8 cellular contexts compared by ENCODE assay signal in the genomic region with DNA sequence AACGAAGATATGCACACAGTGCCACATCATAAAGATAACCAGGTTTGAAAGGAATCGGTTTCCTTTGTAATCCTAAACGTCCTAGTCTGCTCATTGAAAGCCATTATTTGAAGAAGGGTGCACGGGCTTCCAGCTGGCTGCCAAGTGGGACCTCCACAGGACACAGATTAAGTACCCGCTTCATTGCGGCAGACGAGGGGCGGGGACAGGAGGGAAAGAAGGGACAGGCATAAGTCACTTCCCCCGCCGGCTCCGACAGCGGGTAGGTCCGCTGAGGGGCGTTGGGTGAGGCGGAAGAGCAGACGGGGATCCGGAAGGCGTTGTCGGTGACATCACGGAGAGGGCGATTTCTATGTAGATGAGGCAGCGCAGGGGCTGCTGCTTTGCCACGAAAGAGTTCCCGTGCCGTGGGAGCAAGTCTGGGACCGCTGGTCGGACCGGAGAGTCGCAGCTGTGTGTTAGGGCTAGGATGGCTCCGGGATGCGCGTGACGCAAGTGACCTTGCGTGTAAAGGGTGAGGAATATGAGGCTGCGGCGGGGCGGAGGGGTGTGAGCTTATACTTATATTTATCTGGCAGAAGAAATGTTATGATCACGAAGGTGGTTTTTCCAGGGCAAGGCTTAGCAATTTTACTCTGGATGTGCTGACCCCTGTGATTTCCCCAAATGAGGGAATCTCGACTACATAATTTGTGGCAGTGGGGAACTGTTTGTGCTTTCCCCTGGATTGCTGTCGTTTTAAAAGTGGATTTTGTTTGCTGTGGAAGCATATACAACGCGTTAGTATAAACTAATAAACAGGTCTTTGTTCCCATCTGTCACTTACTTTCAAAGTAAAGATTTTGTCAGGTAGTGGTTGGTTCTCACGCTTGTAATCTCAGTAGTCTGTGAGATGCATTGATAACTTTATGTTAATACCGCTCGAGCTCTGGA.
DNase-seq lines count a peak whose midpoint lies in the region; ATAC-seq and TF ChIP-seq lines count a peak whose summit lies in the region.
"Not testable (repeated sequence)": the region's sequence is repeated elsewhere in the genome, so short reads cannot be mapped to it uniquely, and the experiment has no call there.

No MANE protein-coding gene starts in this region.

- H3K4me2 ChIP-seq in Karpas-422 (ENCODE audit: low read depth, low read length, poor library complexity, severe bottlenecking) = peak overlapping the region; percentile 92

- H3K9me3 Mint-ChIP-seq in nephron = not testable (repeated sequence)

- ATAC-seq in GM21786 (IDR thresholded peaks at IDR 0.05; ENCODE audit: unreplicated experiment) (peak; percentile 92), SK-N-SH treated with all-trans-retinoic acid at 6 μM for 48 hours (peak; percentile 87)

- peak overlapping the region; percentile 79 to 96 (median 90) for H3K27ac Mint-ChIP-seq in nephron

- not testable (repeated sequence) for H3K9me3 ChIP-seq in Karpas-422 (ENCODE audit: low read length)

- H3K27me3 ChIP-seq in Karpas-422 (ENCODE audit: low read length) = not testable (repeated sequence)

- peaks cover 11% of the 10 kb centered on the region for H3K4me1 Mint-ChIP-seq in nephron

- H3K36me3 Mint-ChIP-seq in nephron (ENCODE audit: low read depth) = not testable (repeated sequence)

- not testable (repeated sequence) for H3K27me3 Mint-ChIP-seq in nephron (ENCODE audit: low read depth)

- peak; percentile 82 for DNase-seq in Daoy (ENCODE audit: low read depth)
- DNase-seq in Karpas-422 = peak; percentile 90
- DNase-seq in activated naive CD4-positive, alpha-beta T cell treated with Interleukin-2 at 50 U/mL for 16 hours = peak; percentile 85
- DNase-seq in foreskin melanocyte = peak; percentile 57
- peak; percentile 74 to 81 for DNase-seq in stimulated activated CD8-positive, alpha-beta memory T cell treated with anti-CD3 and anti-CD28 coated beads, Interleukin-7, amount 100 ng/mL, for 4 hours (ENCODE audit: low read depth in 2 of 2)

- not testable (repeated sequence) for H3K4me1 ChIP-seq in Karpas-422 (ENCODE audit: low read length)

- not testable (repeated sequence) for H3K36me3 ChIP-seq in Karpas-422 (ENCODE audit: insufficient read depth, low read length)

- not testable (repeated sequence) for H3K9me2 ChIP-seq in Karpas-422 (replicated peaks; ENCODE audit: insufficient read depth, low read length)

- not testable (repeated sequence) for H3K27ac ChIP-seq in Karpas-422 (ENCODE audit: low read length)

- peak overlapping the region; percentile 71 for H3K9ac ChIP-seq in Karpas-422 (ENCODE audit: low read length)

- H2AFZ ChIP-seq in Karpas-422 (ENCODE audit: low read length) = peak overlapping the region; percentile 98

- not testable (repeated sequence) for H3K79me2 ChIP-seq in Karpas-422 (ENCODE audit: low read length)

- not testable (repeated sequence) for H4K20me1 ChIP-seq in Karpas-422 (ENCODE audit: insufficient read depth, low read depth, low read length)

- not testable (repeated sequence) for TF ChIP-seq CTCF in nephron (IDR thresholded peaks at IDR 0.05; ENCODE audit: unreplicated experiment in 3 of 3)

- H3K4me3 Mint-ChIP-seq in nephron = peak overlapping the region; percentile 88 to 95 (median 92)

- H3K4me3 ChIP-seq in Karpas-422 (ENCODE audit: low read length) = peak overlapping the region; percentile 86

TF ChIP-seq in SK-N-SH treated with all-trans-retinoic acid at 6 μM for 48 hours, 23 proteins besides CTCF, POLR2A, EP300 and RAD21:
- TF ChIP-seq, protein P1, sequence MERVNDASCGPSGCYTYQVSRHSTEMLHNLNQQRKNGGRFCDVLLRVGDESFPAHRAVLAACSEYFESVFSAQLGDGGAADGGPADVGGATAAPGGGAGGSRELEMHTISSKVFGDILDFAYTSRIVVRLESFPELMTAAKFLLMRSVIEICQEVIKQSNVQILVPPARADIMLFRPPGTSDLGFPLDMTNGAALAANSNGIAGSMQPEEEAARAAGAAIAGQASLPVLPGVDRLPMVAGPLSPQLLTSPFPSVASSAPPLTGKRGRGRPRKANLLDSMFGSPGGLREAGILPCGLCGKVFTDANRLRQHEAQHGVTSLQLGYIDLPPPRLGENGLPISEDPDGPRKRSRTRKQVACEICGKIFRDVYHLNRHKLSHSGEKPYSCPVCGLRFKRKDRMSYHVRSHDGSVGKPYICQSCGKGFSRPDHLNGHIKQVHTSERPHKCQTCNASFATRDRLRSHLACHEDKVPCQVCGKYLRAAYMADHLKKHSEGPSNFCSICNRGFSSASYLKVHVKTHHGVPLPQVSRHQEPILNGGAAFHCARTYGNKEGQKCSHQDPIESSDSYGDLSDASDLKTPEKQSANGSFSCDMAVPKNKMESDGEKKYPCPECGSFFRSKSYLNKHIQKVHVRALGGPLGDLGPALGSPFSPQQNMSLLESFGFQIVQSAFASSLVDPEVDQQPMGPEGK (CRISPR knock-in tag; IDR thresholded peaks at IDR 0.05; ENCODE audit: borderline replicate concordance) = peak; percentile 66; the same call in 1 of the 2 replicates
